Comparison of ENCODE assay signal across 18 cellular contexts in genomic region chr7:142776206-142776844, GRCh38. TPM values are rescaled to one million over a fixed set of nuclear protein-coding genes. Genes with fewer than 3 reads are reported as not detected.
A peak's percentile ranks its signal among the peaks of the same experiment; 100 is the strongest.
DNase-seq lines count a peak whose midpoint lies in the region; ATAC-seq and TF ChIP-seq lines count a peak whose summit lies in the region.
"Had no signal": no experiment of that assay in that cellular context is flagged by ENCODE, and none has a peak within 500 bp of the region (broad histone marks: within the 10 kb centered on the region; RNA-seq: fewer than 3 reads in every experiment).

No MANE protein-coding gene starts in this region.

- H3K4me3 Mint-ChIP-seq in CD8-positive, alpha-beta T cell = no peak overlapping the region
- H3K4me3 Mint-ChIP-seq: type B pancreatic cell had no signal

- H3K4me1 ChIP-seq in left ventricle myocardium inferior = no peaks in the 10 kb centered on the region
- H3K4me1 ChIP-seq in CD8-positive, alpha-beta T cell (ENCODE audit: insufficient read depth, low read length) = no peaks in the 10 kb centered on the region
- no peaks in the 10 kb centered on the region for H3K4me1 ChIP-seq in transverse colon

- H3K27ac Mint-ChIP-seq in CD8-positive, alpha-beta T cell = no peak overlapping the region
- H3K27ac Mint-ChIP-seq: type B pancreatic cell had no signal

- no peak for TF ChIP-seq EP300 in transverse colon (IDR thresholded peaks at IDR 0.05; ENCODE audit: low read depth)

- H3K9me3 ChIP-seq in left ventricle myocardium inferior (replicated peaks) = no peaks in the 10 kb centered on the region
- H3K9me3 ChIP-seq in CD8-positive, alpha-beta T cell (ENCODE audit: low read length) = no peaks in the 10 kb centered on the region
- no peaks in the 10 kb centered on the region for H3K9me3 ChIP-seq in transverse colon

- in situ Hi-C loops in transverse colon (cut with MboI; ENCODE audit: low pct_ligation_motif_present in 1 of 4, low pct_unique_long_range_greater_than_20kb in 1 of 4, low sequenced_read_pairs in 3 of 4) = loop anchor here in 3 of 4 donors (10.0 to 25.0 kb wide), 3 partner anchors 139 to 152 kb away; no protein-coding TSS in a partner anchor

- H3K27ac ChIP-seq in left ventricle myocardium inferior (replicated peaks) (no peak overlapping the region), transverse colon (no peak overlapping the region)
- H3K27ac ChIP-seq in CD8-positive, alpha-beta T cell (ENCODE audit: low read depth, low read length) = no peak overlapping the region

- no peak overlapping the region for H3K4me3 ChIP-seq in left ventricle myocardium inferior
- H3K4me3 ChIP-seq in fibroblast of the aortic adventitia (ENCODE audit: low read depth, low read length) = no peak overlapping the region
- H3K4me3 ChIP-seq in CD8-positive, alpha-beta T cell (ENCODE audit: low read depth, low read length) = no peak overlapping the region
- no peak overlapping the region for H3K4me3 ChIP-seq in transverse colon

- no peaks in the 10 kb centered on the region for H3K9me3 Mint-ChIP-seq in CD8-positive, alpha-beta T cell
- H3K9me3 Mint-ChIP-seq: type B pancreatic cell had no signal

- peaks cover 3% of the 10 kb centered on the region for H3K4me1 Mint-ChIP-seq in CD8-positive, alpha-beta T cell (ENCODE audit: low read depth)

- H3K27me3 ChIP-seq in left ventricle myocardium inferior (ENCODE audit: low read depth) (peaks cover 2% of the 10 kb centered on the region), transverse colon (no peaks in the 10 kb centered on the region)
- H3K27me3 ChIP-seq in CD8-positive, alpha-beta T cell (ENCODE audit: insufficient read depth, low read length) = no peaks in the 10 kb centered on the region

- no peak for TF ChIP-seq POLR2A in transverse colon (IDR thresholded peaks at IDR 0.05)

- CTCF ChIA-PET in CD8-positive, alpha-beta T cell (lab: Charles Lee) = no interaction called here

- no peaks in the 10 kb centered on the region for H3K27me3 Mint-ChIP-seq in CD8-positive, alpha-beta T cell (ENCODE audit: low read depth)

- DNase-seq in cardiac septum (ENCODE audit: low spot score) (peak; percentile 68), left ventricle myocardium inferior (no peak), amniotic epithelial cell (ENCODE audit: low read depth) (peak; percentile 50), fibroblast of the aortic adventitia (ENCODE audit: low read depth) (peak; percentile 90), stromal cell of bone marrow (ENCODE audit: low read depth) (peak; percentile 34), transverse colon (no peak)
- no peak for DNase-seq in CD8-positive, alpha-beta T cell
- no peak for DNase-seq in activated naive CD4-positive, alpha-beta T cell (lab: John Stamatoyannopoulos, UW)
- DNase-seq: activated CD4-positive, CD25-positive, alpha-beta regulatory T cell; activated CD8-positive, alpha-beta memory T cell treated with anti-CD3 and anti-CD28 coated beads, Interleukin-2, amount 50 U/mL, for 48 hours; Calu3; effector CD8-positive, alpha-beta T cell; NCI-H2029 treated with DMSO at 0.1 percent for 48 hours; nucleus accumbens; stimulated activated CD4-positive, alpha-beta T cell treated with anti-CD3 and anti-CD28 coated beads, Interleukin-15, amount 100 ng/mL, for 24 hours had no signal

- POLR2A ChIA-PET in CD8-positive, alpha-beta T cell (lab: Charles Lee) = no interaction called here

- 67 to 82% methylated on average over 8 to 9 of the region's 9 CpGs for WGBS in transverse colon (ENCODE audit: low coverage in 1 of 2), 2 donors

- intact Hi-C loops in cardiac septum (cut with DNase I) = no loop called here
- intact Hi-C loops in left ventricle myocardium inferior (cut with micrococcal nuclease) = no loop called here
- intact Hi-C loops in CD8-positive, alpha-beta T cell (cut with DNase I, micrococcal nuclease) = no loop called here
- intact Hi-C loops in transverse colon (cut with DNase I; ENCODE audit: low total_unique reads) = no loop called here

- H3K36me3 Mint-ChIP-seq in CD8-positive, alpha-beta T cell = no peaks in the 10 kb centered on the region
- H3K36me3 Mint-ChIP-seq: type B pancreatic cell had no signal

- TF ChIP-seq CTCF in left ventricle myocardium inferior (IDR thresholded peaks at IDR 0.05; ENCODE audit: borderline replicate concordance) (no peak), fibroblast of the aortic adventitia (IDR thresholded peaks at IDR 0.05; ENCODE audit: insufficient read depth, low read length) (no peak), transverse colon (IDR thresholded peaks at IDR 0.05) (no peak)
- TF ChIP-seq CTCF in CD8-positive, alpha-beta T cell (IDR thresholded peaks at IDR 0.05) = no peak

- H3K36me3 ChIP-seq in left ventricle myocardium inferior = no peaks in the 10 kb centered on the region
- no peaks in the 10 kb centered on the region for H3K36me3 ChIP-seq in CD8-positive, alpha-beta T cell (ENCODE audit: insufficient read depth, low read length)
- no peaks in the 10 kb centered on the region for H3K36me3 ChIP-seq in transverse colon

- ATAC-seq in CD8-positive, alpha-beta T cell = no peak

RNA-seq across cellular contexts. Expression of gene PRSS2, which starts 5.6 kb away (rescaled TPM):
- total RNA-seq in cardiac septum = not detected
- total RNA-seq in left ventricle myocardium inferior = not detected
- total RNA-seq in fibroblast of the aortic adventitia (ENCODE audit: low replicate concordance) = not detected in 2 replicates
- not detected for total RNA-seq in CD8-positive, alpha-beta T cell
- not detected for total RNA-seq in transverse colon
- total RNA-seq: A673, SK-MEL-5 had no signal

RNA-seq across cellular contexts. Expression of gene PRSS1, which starts 27.1 kb away (rescaled TPM):
- total RNA-seq in cardiac septum (not detected), left ventricle myocardium inferior (not detected), fibroblast of the aortic adventitia (ENCODE audit: low replicate concordance) (not detected in 2 replicates), transverse colon (not detected)
- total RNA-seq in CD8-positive, alpha-beta T cell = not detected
- total RNA-seq: A673, SK-MEL-5 had no signal

Comparison
In these comparisons a context has a peak if more than half of its experiments do, and no peak if none do; other contexts are left out.
1. DNase-seq: peak in cardiac septum (single experiment), amniotic epithelial cell (single experiment), fibroblast of the aortic adventitia (single experiment) and stromal cell of bone marrow (single experiment); none in left ventricle myocardium inferior (single experiment), CD8-positive, alpha-beta T cell (0 of 7), transverse colon (single experiment) and activated naive CD4-positive, alpha-beta T cell (0 of 4).